ENCODE assay signal across 1 cellular context in genomic region chr15:39919396-39919739, GRCh38.
TF ChIP-seq lines count a peak whose summit lies in the region.

No MANE protein-coding gene starts in this region.

TF ChIP-seq in HepG2, 621 proteins besides CTCF, POLR2A, EP300 and RAD21:
- 0 out of 2 replicates have a peak, but pooled peaks have one; percentile 13 for TF ChIP-seq CBX2 (IDR thresholded peaks at IDR 0.05; ENCODE audit: low read depth, low read length)
- TF ChIP-seq CBX2 (CRISPR knock-in tag; IDR thresholded peaks at IDR 0.05; ENCODE audit: low read depth), result no peak
- TF ChIP-seq ZFP1 (CRISPR knock-in tag; IDR thresholded peaks at IDR 0.05), result no peak
